Comparison of ENCODE assay signal across 1 cellular context in the genomic region with DNA sequence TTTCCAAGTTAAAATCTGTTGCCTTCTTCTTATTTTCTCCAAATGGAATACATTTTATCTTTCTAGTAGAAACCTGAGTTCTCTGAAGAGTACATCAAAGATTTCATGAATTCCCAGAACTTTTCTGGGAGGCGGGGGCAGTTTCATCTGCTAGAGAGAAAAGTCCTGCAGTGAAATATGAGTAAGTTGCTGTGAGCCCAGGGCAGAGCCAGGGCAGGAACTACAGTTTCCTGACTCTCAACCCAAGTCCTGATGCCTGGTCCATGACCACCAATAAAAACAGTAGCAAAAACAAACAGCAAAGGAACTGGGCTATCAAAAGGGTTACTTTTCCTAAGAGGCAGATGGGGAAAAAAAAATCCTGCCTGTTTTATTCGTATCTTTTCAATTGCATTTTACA.
TF ChIP-seq lines count a peak whose summit lies in the region.

No MANE protein-coding gene starts in this region.

TF ChIP-seq in IMR-90, 13 proteins besides CTCF, POLR2A, EP300 and RAD21:
- no peak for TF ChIP-seq MAFK (IDR thresholded peaks at IDR 0.05; ENCODE audit: low read depth, low read length)
- TF ChIP-seq RFX5 (IDR thresholded peaks at IDR 0.05; ENCODE audit: low read depth, low read length) = no peak
- TF ChIP-seq NFE2L2 (IDR thresholded peaks at IDR 0.05; ENCODE audit: low read depth, low read length) = no peak
- TF ChIP-seq MAZ (IDR thresholded peaks at IDR 0.05; ENCODE audit: borderline replicate concordance, low read depth, low read length) = no peak
- no peak for TF ChIP-seq BHLHE40 (IDR thresholded peaks at IDR 0.05; ENCODE audit: low read depth, low read length)
- TF ChIP-seq RCOR1 (IDR thresholded peaks at IDR 0.05; ENCODE audit: insufficient replicate concordance, low read length) = no peak
- no peak for TF ChIP-seq FOS (IDR thresholded peaks at IDR 0.05; ENCODE audit: low read depth, low read length)
- TF ChIP-seq SMC3 (IDR thresholded peaks at IDR 0.05; ENCODE audit: low read depth, low read length) = no peak
- TF ChIP-seq, protein P1, sequence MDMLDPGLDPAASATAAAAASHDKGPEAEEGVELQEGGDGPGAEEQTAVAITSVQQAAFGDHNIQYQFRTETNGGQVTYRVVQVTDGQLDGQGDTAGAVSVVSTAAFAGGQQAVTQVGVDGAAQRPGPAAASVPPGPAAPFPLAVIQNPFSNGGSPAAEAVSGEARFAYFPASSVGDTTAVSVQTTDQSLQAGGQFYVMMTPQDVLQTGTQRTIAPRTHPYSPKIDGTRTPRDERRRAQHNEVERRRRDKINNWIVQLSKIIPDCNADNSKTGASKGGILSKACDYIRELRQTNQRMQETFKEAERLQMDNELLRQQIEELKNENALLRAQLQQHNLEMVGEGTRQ (IDR thresholded peaks at IDR 0.05; ENCODE audit: low read depth, low read length) = no peak
- no peak for TF ChIP-seq CEBPB (IDR thresholded peaks at IDR 0.05; ENCODE audit: low read depth, low read length)
- no peak for TF ChIP-seq CHD1 (IDR thresholded peaks at IDR 0.05; ENCODE audit: low read depth, low read length)
- TF ChIP-seq MXI1 (IDR thresholded peaks at IDR 0.05; ENCODE audit: borderline replicate concordance, low read depth, low read length) = no peak
- no peak for TF ChIP-seq ELK1 (IDR thresholded peaks at IDR 0.05; ENCODE audit: borderline replicate concordance, low read depth, low read length)
